30 cellular contexts compared by ENCODE assay signal in the genomic region with DNA sequence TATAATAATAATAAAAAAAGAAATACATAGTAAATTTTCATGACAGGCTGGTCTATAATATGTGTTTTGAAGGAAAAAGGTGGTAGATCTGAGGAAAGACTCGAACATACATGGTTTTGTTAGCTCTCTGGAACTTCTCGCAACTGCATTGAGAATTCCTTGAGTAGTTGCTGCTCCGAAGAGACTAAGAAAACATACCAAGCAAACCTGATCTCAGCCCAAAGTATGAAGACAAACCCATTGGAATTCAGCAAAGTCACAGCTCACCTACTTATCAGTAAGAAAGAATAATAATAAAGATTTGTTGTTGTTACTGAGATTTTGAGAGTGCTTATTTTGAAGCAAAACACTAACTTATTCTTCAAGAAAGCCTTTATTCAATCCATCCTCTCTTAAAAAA.
"Had no signal": no experiment of that assay in that cellular context is flagged by ENCODE, and none has a peak within 500 bp of the region (broad histone marks: within the 10 kb centered on the region; RNA-seq: fewer than 3 reads in every experiment).

No MANE protein-coding gene starts in this region.

- H3K36me3 ChIP-seq: neutrophil, ovary, right lobe of liver, sigmoid colon, stomach, thoracic aorta, thyroid gland, tibial nerve, upper lobe of left lung, vagina had no signal

- H3K9me3 Mint-ChIP-seq: nephron progenitor cell, neural crest cell had no signal

- H3K4me1 ChIP-seq: parathyroid adenoma, psoas muscle, right lobe of liver, sigmoid colon, stomach, thyroid gland, tibial nerve, upper lobe of left lung, vagina had no signal

- H2AFZ ChIP-seq: parathyroid adenoma had no signal

- H3K9me3 ChIP-seq: neutrophil, ovary, psoas muscle, right lobe of liver, sigmoid colon, stomach, thoracic aorta, thyroid gland, tibial nerve, upper lobe of left lung, vagina had no signal

- H3K27me3 Mint-ChIP-seq: natural killer cell treated with Interleukin-12 subunit alpha and Interleukin-12 subunit beta and Interleukin-15 and Interleukin-18, amount 100 ng/mL, for 72 hours; progenitor cell of endocrine pancreas; stimulated activated naive B cell treated with anti-CD40 and anti-IgM and Interleukin-4, amounts not matched to agents 10 μg/mL and 1 μg/mL and 100 μg/mL, for 72 hours; stimulated activated naive CD8-positive, alpha-beta T cell treated with anti-CD3 and anti-CD28 coated beads, Interleukin-15, Interleukin-2, amounts not matched to agents 100 ng/mL and 50 ng/mL, for 24 hours had no signal

- H3K4me3 Mint-ChIP-seq: natural killer cell treated with Interleukin-12 subunit alpha and Interleukin-12 subunit beta and Interleukin-15 and Interleukin-18, amount 100 ng/mL, for 72 hours; nephron progenitor cell; neural crest cell; stimulated activated effector memory CD8-positive, alpha-beta T cell treated with anti-CD3 and anti-CD28 coated beads, Interleukin-12 subunit alpha, Interleukin-12 subunit beta, amount 100 ng/mL, for 72 hours; stimulated activated naive B cell treated with anti-CD40 and anti-IgM and Interleukin-4, amounts not matched to agents 10 μg/mL and 1 μg/mL and 100 μg/mL, for 72 hours; stimulated activated naive CD8-positive, alpha-beta T cell treated with anti-CD3 and anti-CD28 coated beads, Interleukin-15, Interleukin-2, amounts not matched to agents 100 ng/mL and 50 ng/mL, for 24 hours had no signal

- H3K9ac ChIP-seq: parathyroid adenoma had no signal

- H3K27ac ChIP-seq: neutrophil, ovary, parathyroid adenoma, psoas muscle, right lobe of liver, sigmoid colon, stomach, thoracic aorta, thyroid gland, tibial nerve, upper lobe of left lung, vagina had no signal

- FAIRE-seq: small intestine, urothelium cell line had no signal

- H3K79me2 ChIP-seq: parathyroid adenoma had no signal

- DNase-seq: nephron progenitor cell; occipital lobe; ovary; posterior cingulate gyrus; psoas muscle; right cardiac atrium; right lobe of liver; sigmoid colon; small intestine; stimulated activated CD4-positive, alpha-beta T cell treated with anti-CD3 and anti-CD28 coated beads, Interleukin-15, amount 100 ng/mL, for 24 hours; stimulated activated CD4-positive, alpha-beta T cell treated with anti-CD3 and anti-CD28 coated beads, Interleukin-2, amount 100 ng/mL, for 24 hours; stimulated activated CD4-positive, alpha-beta T cell treated with anti-CD3 and anti-CD28 coated beads, Interleukin-2, amount 100 ng/mL, for 48 hours; stimulated activated CD4-positive, alpha-beta T cell treated with anti-CD3 and anti-CD28 coated beads, Interleukin-4, amount 100 ng/mL, for 24 hours; stimulated activated naive B cell treated with anti-CD40 and anti-IgM and Interleukin-4, amounts not matched to agents 10 μg/mL and 1 μg/mL and 100 μg/mL, for 72 hours; stimulated activated naive CD4-positive, alpha-beta T cell treated with Interleukin-2 at 50 U/mL for 16 hours; stomach; thyroid gland; trophoblast cell; upper lobe of left lung had no signal

- H3K27me3 ChIP-seq: neutrophil, ovary, right lobe of liver, sigmoid colon, stomach, thyroid gland, tibial nerve, upper lobe of left lung, vagina had no signal

- H3K4me3 ChIP-seq: ovary, psoas muscle, right lobe of liver, sigmoid colon, stomach, thoracic aorta, thyroid gland, tibial nerve, upper lobe of left lung, vagina had no signal

- H3K36me3 Mint-ChIP-seq: stimulated activated effector memory CD8-positive, alpha-beta T cell treated with anti-CD3 and anti-CD28 coated beads, Interleukin-12 subunit alpha, Interleukin-12 subunit beta, amount 100 ng/mL, for 72 hours; stimulated activated naive B cell treated with anti-CD40 and anti-IgM and Interleukin-4, amounts not matched to agents 10 μg/mL and 1 μg/mL and 100 μg/mL, for 72 hours had no signal

- H3K27ac Mint-ChIP-seq: natural killer cell treated with Interleukin-12 subunit alpha and Interleukin-12 subunit beta and Interleukin-15 and Interleukin-18, amount 100 ng/mL, for 72 hours; nephron progenitor cell; progenitor cell of endocrine pancreas; stimulated activated effector memory CD8-positive, alpha-beta T cell treated with anti-CD3 and anti-CD28 coated beads, Interleukin-12 subunit alpha, Interleukin-12 subunit beta, amount 100 ng/mL, for 72 hours; stimulated activated naive B cell treated with anti-CD40 and anti-IgM and Interleukin-4, amounts not matched to agents 10 μg/mL and 1 μg/mL and 100 μg/mL, for 72 hours; stimulated activated naive CD8-positive, alpha-beta T cell treated with anti-CD3 and anti-CD28 coated beads, Interleukin-15, Interleukin-2, amounts not matched to agents 100 ng/mL and 50 ng/mL, for 24 hours had no signal

- H3K4me1 Mint-ChIP-seq: nephron progenitor cell; neural crest cell; stimulated activated effector memory CD8-positive, alpha-beta T cell treated with anti-CD3 and anti-CD28 coated beads, Interleukin-12 subunit alpha, Interleukin-12 subunit beta, amount 100 ng/mL, for 72 hours; stimulated activated naive B cell treated with anti-CD40 and anti-IgM and Interleukin-4, amounts not matched to agents 10 μg/mL and 1 μg/mL and 100 μg/mL, for 72 hours had no signal
